ENCODE assay signal across 26 cellular contexts in genomic region chr18:75157851-75158250, GRCh38.
"Had no signal": no experiment of that assay in that cellular context is flagged by ENCODE, and none has a peak within 500 bp of the region (broad histone marks: within the 10 kb centered on the region; RNA-seq: fewer than 3 reads in every experiment).

No MANE protein-coding gene starts in this region.

- H3K4me1 ChIP-seq: pancreas, right lobe of liver, testis, thyroid gland had no signal

- H3K9ac ChIP-seq: neural progenitor cell had no signal

- H3K27ac ChIP-seq: left lung, neural progenitor cell, pancreas, psoas muscle, right lobe of liver, skin epidermis, stomach, testis, thyroid gland, transverse colon, upper lobe of left lung had no signal

- H3K4me3 Mint-ChIP-seq: mesothelial cell of epicardium; natural killer cell; nephron progenitor cell; neural progenitor cell; stimulated activated naive B cell treated with anti-CD40 and anti-IgM and Interleukin-4, amounts not matched to agents 10 μg/mL and 1 μg/mL and 100 μg/mL, for 72 hours had no signal

- H3K9me3 ChIP-seq: left lung, pancreas, psoas muscle, right lobe of liver, testis, thyroid gland, transverse colon, upper lobe of left lung had no signal

- H3K27me3 ChIP-seq: left lung, neural progenitor cell, pancreas, right lobe of liver, testis, thyroid gland, transverse colon, upper lobe of left lung had no signal

- ATAC-seq: left colon; left lung; natural killer cell; pancreas; psoas muscle; right lobe of liver; stimulated activated naive B cell treated with anti-CD40 and anti-IgM and Interleukin-4, amounts not matched to agents 10 μg/mL and 1 μg/mL and 100 μg/mL, for 72 hours; stimulated activated naive CD8-positive, alpha-beta T cell treated with anti-CD3 and anti-CD28 coated beads, Interleukin-15, Interleukin-2, amounts not matched to agents 100 U/mL and 50 U/mL, for 24 hours had no signal

- H3K9me3 Mint-ChIP-seq: natural killer cell had no signal

- H3K27ac Mint-ChIP-seq: mesothelial cell of epicardium; natural killer cell; nephron progenitor cell; neural progenitor cell; stimulated activated naive B cell treated with anti-CD40 and anti-IgM and Interleukin-4, amounts not matched to agents 10 μg/mL and 1 μg/mL and 100 μg/mL, for 72 hours had no signal

- H3K4me1 Mint-ChIP-seq: mesothelial cell of epicardium had no signal

- H3K4me3 ChIP-seq: left lung, lung, neural progenitor cell, pancreas, psoas muscle, right lobe of liver, skin epidermis, stomach, testis, thyroid gland, transverse colon, upper lobe of left lung had no signal

- H3K36me3 Mint-ChIP-seq: natural killer cell, neural progenitor cell had no signal

- H3K36me3 ChIP-seq: left lung, neural progenitor cell, pancreas, right lobe of liver, stomach, thyroid gland, transverse colon, upper lobe of left lung had no signal

- DNase-seq: hippocampal formation; kidney glomerular epithelial cell; left colon; mesendoderm; naive B cell; natural killer cell; nephron progenitor cell; pancreas; psoas muscle; right lobe of liver; stimulated activated CD4-positive, alpha-beta T cell treated with anti-CD3 and anti-CD28 coated beads, Interleukin-12 subunit alpha, Interleukin-12 subunit beta, amount 100 ng/mL, for 4 hours; stimulated activated CD4-positive, alpha-beta T cell treated with anti-CD3 and anti-CD28 coated beads, Interleukin-15, amount 100 ng/mL, for 24 hours; stimulated activated CD4-positive, alpha-beta T cell treated with anti-CD3 and anti-CD28 coated beads, Interleukin-2, amount 100 ng/mL, for 24 hours; stimulated activated CD4-positive, alpha-beta T cell treated with anti-CD3 and anti-CD28 coated beads, Interleukin-4, amount 100 ng/mL, for 1 hour; stimulated activated naive B cell treated with anti-CD40 and anti-IgM and Interleukin-4, amounts not matched to agents 10 μg/mL and 1 μg/mL and 100 μg/mL, for 72 hours; stimulated activated naive CD8-positive, alpha-beta T cell treated with anti-CD3 and anti-CD28 coated beads, Interleukin-15, Interleukin-2, amounts not matched to agents 100 U/mL and 50 U/mL, for 24 hours; stomach; testis; thyroid gland; transverse colon had no signal
